Comparison of ENCODE assay signal across 21 cellular contexts in genomic region chrX:10519761-10520160, GRCh38.
"Had no signal": no experiment of that assay in that cellular context is flagged by ENCODE, and none has a peak within 500 bp of the region (broad histone marks: within the 10 kb centered on the region; RNA-seq: fewer than 3 reads in every experiment).

No MANE protein-coding gene starts in this region.

- H3K27me3 ChIP-seq: brain microvascular endothelial cell, thyroid gland, uterus had no signal

- H3K27me3 Mint-ChIP-seq: activated B cell treated with CpG ODN at 0.5 μM for 24 hours; activated CD8-positive, alpha-beta T cell treated with anti-CD3 and anti-CD28 coated beads for 36 hours; central memory CD8-positive, alpha-beta T cell; dendritic cell treated with granulocyte-macrophage colony-stimulating factor and Interleukin-4, amounts not matched to agents 40 ng/mL and 50 ng/mL, for 4 days; T-helper 17 cell had no signal

- DNase-seq: activated B cell treated with CpG ODN at 0.5 μM for 24 hours; activated CD4-positive, alpha-beta T cell treated with anti-CD3 and anti-CD28 coated beads for 48 hours; activated CD8-positive, alpha-beta T cell treated with anti-CD3 and anti-CD28 coated beads for 36 hours; activated gamma-delta T cell; activated T-cell treated with anti-CD3 and anti-CD28 coated beads, Interleukin-2, amount 50 U/mL, for 48 hours; amygdala; brain microvascular endothelial cell; hippocampal formation; kidney; left ventricle myocardium inferior; natural killer cell; stimulated activated CD4-positive, alpha-beta T cell treated with anti-CD3 and anti-CD28 coated beads, Interleukin-4, amount 100 ng/mL, for 1 hour; stimulated activated naive B cell treated with anti-CD40 and anti-IgM and Interleukin-4, amounts not matched to agents 10 μg/mL and 1 μg/mL and 100 μg/mL, for 72 hours; T-helper 17 cell; thyroid gland; uterus had no signal

- H3K4me1 Mint-ChIP-seq: activated B cell treated with CpG ODN at 0.5 μM for 24 hours; central memory CD8-positive, alpha-beta T cell; memory B cell; natural killer cell; stimulated activated naive B cell treated with anti-CD40 and anti-IgM and Interleukin-4, amounts not matched to agents 10 μg/mL and 1 μg/mL and 100 μg/mL, for 72 hours; T-helper 17 cell had no signal

- ATAC-seq: activated CD8-positive, alpha-beta T cell treated with anti-CD3 and anti-CD28 coated beads for 36 hours; activated naive CD4-positive, alpha-beta T cell treated with anti-CD3 and anti-CD28 coated beads, Interleukin-2, amount 50 U/mL, for 72 hours; natural killer cell; stimulated activated naive B cell treated with anti-CD40 and anti-IgM and Interleukin-4, amounts not matched to agents 10 μg/mL and 1 μg/mL and 100 μg/mL, for 72 hours; T-helper 17 cell had no signal

- H3K4me3 ChIP-seq: left ventricle myocardium inferior, thyroid gland, uterus had no signal

- H3K4me3 Mint-ChIP-seq: activated B cell treated with CpG ODN at 0.5 μM for 24 hours; activated CD8-positive, alpha-beta T cell treated with anti-CD3 and anti-CD28 coated beads for 36 hours; central memory CD8-positive, alpha-beta T cell; dendritic cell treated with granulocyte-macrophage colony-stimulating factor and Interleukin-4, amounts not matched to agents 40 ng/mL and 50 ng/mL, for 4 days; memory B cell; natural killer cell; stimulated activated naive B cell treated with anti-CD40 and anti-IgM and Interleukin-4, amounts not matched to agents 10 μg/mL and 1 μg/mL and 100 μg/mL, for 72 hours; T-helper 17 cell had no signal

- H3K4me1 ChIP-seq: thyroid gland, uterus had no signal

- H3K27ac Mint-ChIP-seq: activated B cell treated with CpG ODN at 0.5 μM for 24 hours; activated CD8-positive, alpha-beta T cell treated with anti-CD3 and anti-CD28 coated beads for 36 hours; activated naive CD4-positive, alpha-beta T cell treated with anti-CD3 and anti-CD28 coated beads, Interleukin-2, amount 50 U/mL, for 72 hours; dendritic cell treated with granulocyte-macrophage colony-stimulating factor and Interleukin-4, amounts not matched to agents 40 ng/mL and 50 ng/mL, for 4 days; memory B cell; natural killer cell; stimulated activated naive B cell treated with anti-CD40 and anti-IgM and Interleukin-4, amounts not matched to agents 10 μg/mL and 1 μg/mL and 100 μg/mL, for 72 hours; T-helper 17 cell had no signal

- H3K27ac ChIP-seq: brain microvascular endothelial cell, epithelial cell of prostate, left ventricle myocardium inferior, uterus had no signal

- H3K9me3 Mint-ChIP-seq: activated B cell treated with CpG ODN at 0.5 μM for 24 hours; activated CD8-positive, alpha-beta T cell treated with anti-CD3 and anti-CD28 coated beads for 36 hours; dendritic cell treated with granulocyte-macrophage colony-stimulating factor and Interleukin-4, amounts not matched to agents 40 ng/mL and 50 ng/mL, for 4 days; memory B cell; natural killer cell had no signal

- H3K9me3 ChIP-seq: left ventricle myocardium inferior, thyroid gland, uterus had no signal

- H3K36me3 ChIP-seq: brain microvascular endothelial cell, left ventricle myocardium inferior, thyroid gland, uterus had no signal

- H3K36me3 Mint-ChIP-seq: activated naive CD4-positive, alpha-beta T cell treated with anti-CD3 and anti-CD28 coated beads, Interleukin-2, amount 50 U/mL, for 72 hours; memory B cell; natural killer cell; stimulated activated naive B cell treated with anti-CD40 and anti-IgM and Interleukin-4, amounts not matched to agents 10 μg/mL and 1 μg/mL and 100 μg/mL, for 72 hours had no signal
